ENCODE assay signal across 8 cellular contexts in the genomic region with DNA sequence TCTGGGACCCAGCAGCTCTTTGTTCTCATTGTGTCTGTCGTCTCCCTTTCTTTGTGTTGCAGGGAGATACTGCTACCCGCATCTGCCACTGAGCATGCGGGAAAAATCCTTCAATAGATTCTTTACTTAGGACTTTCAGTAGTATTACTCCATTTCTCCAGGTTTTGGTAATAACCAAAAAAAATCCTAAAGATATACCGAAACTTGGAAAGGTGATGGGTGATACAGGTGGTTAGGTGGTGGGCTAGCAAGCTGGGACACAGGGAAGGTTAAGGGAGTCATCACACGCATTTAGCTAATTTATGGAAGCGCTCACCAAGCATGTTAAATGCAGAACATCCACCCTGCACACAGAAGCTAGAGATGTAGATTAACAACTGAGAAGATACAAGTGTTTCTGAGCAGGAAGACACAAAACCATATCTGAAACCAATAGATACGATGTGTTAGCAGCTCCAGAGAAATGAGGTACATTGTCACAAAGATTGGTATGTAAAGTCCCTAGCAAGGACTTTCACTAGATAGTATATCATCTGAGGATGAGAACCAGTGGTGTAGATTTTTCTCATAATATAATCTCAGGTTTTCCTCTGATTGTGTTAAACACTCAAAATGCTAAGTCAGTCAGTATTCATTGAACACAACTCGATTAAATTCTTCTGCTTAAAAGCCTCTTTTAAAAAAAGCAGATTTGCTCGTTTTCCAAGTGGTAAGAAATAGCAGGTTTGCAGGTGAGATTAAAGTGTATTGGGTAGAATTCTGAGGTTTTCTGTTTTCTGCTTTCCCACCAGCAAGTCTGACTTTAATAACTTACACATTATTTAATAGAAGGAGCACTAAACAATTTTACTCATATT. TPM values are rescaled to one million over a fixed set of nuclear protein-coding genes. Genes with fewer than 3 reads are reported as not detected.
DNase-seq lines count a peak whose midpoint lies in the region; ATAC-seq and TF ChIP-seq lines count a peak whose summit lies in the region.

No MANE protein-coding gene starts in this region.

- DNase-seq in NCI-H1105 treated with DMSO at 0.1 percent for 48 hours (lab: John Stamatoyannopoulos, UW) = peak; percentile 14
- no peak for DNase-seq in NCI-H1105 (lab: John Stamatoyannopoulos, UW)
- peak; percentile 44 for DNase-seq in NCI-H146 treated with DMSO at 0.1 percent for 48 hours (lab: John Stamatoyannopoulos, UW; ENCODE audit: unreplicated experiment)
- peak in 2 of 10 donors; percentile 32 to 55 for DNase-seq in dorsolateral prefrontal cortex
- no peak for DNase-seq in psoas muscle
- no peak for DNase-seq in HK-2 (ENCODE audit: unreplicated experiment)
- no peak for DNase-seq in uterus
- no peak for DNase-seq in RPMI8226

- H3K4me1 ChIP-seq in psoas muscle (peaks cover 6% of the 10 kb centered on the region), uterus (no peaks in the 10 kb centered on the region)

- peak in 1 of 4 donors; percentile 16 for ATAC-seq in psoas muscle

- peak in 2 of 56 donors; percentile 6 to 7 for TF ChIP-seq CTCF in dorsolateral prefrontal cortex (IDR thresholded peaks at IDR 0.05 in 54 of 56, conservative IDR thresholded peaks at IDR 0.05 in 2 of 56; ENCODE audit: low read depth in 1 of 56, partially characterized antibody in 56 of 56)
- no peak for TF ChIP-seq CTCF in psoas muscle (IDR thresholded peaks at IDR 0.05)
- TF ChIP-seq CTCF in uterus (IDR thresholded peaks at IDR 0.05) = no peak

- intact Hi-C loops in dorsolateral prefrontal cortex (cut with DNase I) = loop anchor here in 1 of 2 donors (5.0 to 10.0 kb wide), 3 partner anchors 114 to 369 kb away; partner anchors contain the start of gene MYCBP2
- intact Hi-C loops in psoas muscle (cut with DNase I) = loop anchor here in 1 of 2 donors (10.0 kb wide), 1 partner anchor 371 kb away; the partner anchor contains the start of gene MYCBP2
- intact Hi-C loops in uterus (cut with DNase I; ENCODE audit: low total_unique reads) = no loop called here

- WGBS in psoas muscle, 3 donors = 17 to 27% (median 17%) methylated on average over 9 of the region's 9 CpGs

- H3K4me3 ChIP-seq in dorsolateral prefrontal cortex (peak overlapping the region; percentile 59 to 97 (median 85)), psoas muscle (peak overlapping the region; percentile 82), uterus (peak overlapping the region in 1 of 2 donors; percentile 56)

- H3K27me3 ChIP-seq in dorsolateral prefrontal cortex (no peaks in the 10 kb centered on the region), psoas muscle (ENCODE audit: insufficient read depth in 3 of 3, low read length in 2 of 3) (no peaks in the 10 kb centered on the region), uterus (no peaks in the 10 kb centered on the region)

- TF ChIP-seq POLR2A in uterus (IDR thresholded peaks at IDR 0.05) = no peak

- H3K27ac ChIP-seq in dorsolateral prefrontal cortex (peak overlapping the region; percentile 19 to 97 (median 92)), psoas muscle (no peak overlapping the region), uterus (peak overlapping the region in 1 of 2 donors; percentile 66)

- H3K9me3 ChIP-seq in psoas muscle = no peaks in the 10 kb centered on the region
- H3K9me3 ChIP-seq in uterus = no peaks in the 10 kb centered on the region

- H3K36me3 ChIP-seq in psoas muscle (ENCODE audit: insufficient read depth in 1 of 2, low read depth in 1 of 2) (no peaks in the 10 kb centered on the region), uterus (no peaks in the 10 kb centered on the region)

RNA-seq across cellular contexts. Expression of gene SLAIN1, which starts 1.3 kb away (rescaled TPM):
- 100 to 1,000 TPM; 103 to 777 (median 227) TPM for total RNA-seq in dorsolateral prefrontal cortex
- total RNA-seq in psoas muscle = 1 to 10 TPM; 3.1 to 6.6 (median 4.2) TPM
- polyA plus RNA-seq in psoas muscle = 1 to 10 TPM in 2 of 3 donors, under 1 TPM in 1; 0.69 to 2.9 (median 2.3) TPM
- total RNA-seq in uterus = 10 to 100 TPM; 10.3 to 20.9 (median 15.4) TPM

Comparison
In these comparisons a context has a peak if more than half of its experiments do, and no peak if none do; other contexts are left out.
1. DNase-seq: peak in NCI-H1105 treated with DMSO at 0.1 percent for 48 hours (single experiment) and NCI-H146 treated with DMSO at 0.1 percent for 48 hours (single experiment); none in NCI-H1105 (single experiment), psoas muscle (0 of 2), HK-2 (single experiment), uterus (0 of 2) and RPMI8226 (single experiment).
2. RNA of gene SLAIN1, which starts 1.3 kb away (total RNA-seq): 103 to 777 TPM in dorsolateral prefrontal cortex; 10.3 to 20.9 TPM in uterus and 3.1 to 6.6 TPM in psoas muscle; every median in the first group is over 4 times any median in the second.